ENCODE assay signal across 2 cellular contexts in genomic region chr9:136849038-136849959, GRCh38.
TF ChIP-seq lines count a peak whose summit lies in the region.

Gene PHPT1, plus strand, starts transcription at chr9:136849409. Its CDS starts 22 bp downstream, at chr9:136849431.

TF ChIP-seq in IMR-90, 13 proteins besides CTCF, POLR2A, EP300 and RAD21 (continued from another document):
- TF ChIP-seq MAZ (IDR thresholded peaks at IDR 0.05; ENCODE audit: borderline replicate concordance, low read depth, low read length) (peak; percentile 95; the same call in 1 of the 2 replicates), FOS (IDR thresholded peaks at IDR 0.05; ENCODE audit: low read depth, low read length) (peak; percentile 74; the same call in 1 of the 2 replicates), BHLHE40 (IDR thresholded peaks at IDR 0.05; ENCODE audit: low read depth, low read length) (peak; percentile 74; the same call in 1 of the 2 replicates), MXI1 (IDR thresholded peaks at IDR 0.05; ENCODE audit: borderline replicate concordance, low read depth, low read length) (peak; percentile 55; the same call in 1 of the 2 replicates), USF2 (IDR thresholded peaks at IDR 0.05; ENCODE audit: low read depth, low read length) (peak; percentile 87), RFX5 (IDR thresholded peaks at IDR 0.05; ENCODE audit: low read depth, low read length) (no peak), MAFK (IDR thresholded peaks at IDR 0.05; ENCODE audit: low read depth, low read length) (no peak)
- TF ChIP-seq, protein P1, sequence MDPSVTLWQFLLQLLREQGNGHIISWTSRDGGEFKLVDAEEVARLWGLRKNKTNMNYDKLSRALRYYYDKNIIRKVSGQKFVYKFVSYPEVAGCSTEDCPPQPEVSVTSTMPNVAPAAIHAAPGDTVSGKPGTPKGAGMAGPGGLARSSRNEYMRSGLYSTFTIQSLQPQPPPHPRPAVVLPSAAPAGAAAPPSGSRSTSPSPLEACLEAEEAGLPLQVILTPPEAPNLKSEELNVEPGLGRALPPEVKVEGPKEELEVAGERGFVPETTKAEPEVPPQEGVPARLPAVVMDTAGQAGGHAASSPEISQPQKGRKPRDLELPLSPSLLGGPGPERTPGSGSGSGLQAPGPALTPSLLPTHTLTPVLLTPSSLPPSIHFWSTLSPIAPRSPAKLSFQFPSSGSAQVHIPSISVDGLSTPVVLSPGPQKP (IDR thresholded peaks at IDR 0.05; ENCODE audit: borderline replicate concordance, low read depth, low read length): no peak

TF ChIP-seq in endothelial cell of umbilical vein, 7 proteins besides CTCF, POLR2A, EP300 and RAD21 (continued from another document):
- TF ChIP-seq MYC (IDR thresholded peaks at IDR 0.05; ENCODE audit: low read depth, low read length): no peak
- TF ChIP-seq, protein P2, sequence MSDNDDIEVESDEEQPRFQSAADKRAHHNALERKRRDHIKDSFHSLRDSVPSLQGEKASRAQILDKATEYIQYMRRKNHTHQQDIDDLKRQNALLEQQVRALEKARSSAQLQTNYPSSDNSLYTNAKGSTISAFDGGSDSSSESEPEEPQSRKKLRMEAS (IDR thresholded peaks at IDR 0.05; ENCODE audit: insufficient read depth, insufficient read length): peak; percentile 64
